ENCODE assay signal across 9 cellular contexts in the genomic region with DNA sequence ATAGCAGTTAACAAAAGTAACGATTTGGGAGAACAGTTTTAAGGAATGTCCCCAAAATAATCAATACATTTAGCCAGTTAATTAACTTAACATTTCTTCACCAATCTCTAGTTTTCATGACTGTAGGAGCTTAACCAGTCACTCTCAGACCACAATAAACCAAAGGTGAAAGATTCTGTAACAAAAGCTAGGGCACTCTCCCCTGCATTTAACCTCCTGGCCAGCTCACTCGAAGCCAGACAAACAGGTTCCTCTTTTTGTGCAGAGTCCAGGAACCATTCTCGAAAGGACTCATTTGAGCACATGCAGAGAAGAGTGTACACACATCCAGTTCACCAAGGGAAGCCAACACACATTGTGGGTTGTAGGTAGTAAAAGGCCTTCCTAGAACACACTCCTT. TPM values are rescaled to one million over a fixed set of nuclear protein-coding genes. Genes with fewer than 3 reads are reported as not detected.
DNase-seq lines count a peak whose midpoint lies in the region; ATAC-seq lines count a peak whose summit lies in the region.
"Had no signal": no experiment of that assay in that cellular context is flagged by ENCODE, and none has a peak within 500 bp of the region (broad histone marks: within the 10 kb centered on the region; RNA-seq: fewer than 3 reads in every experiment).

No MANE protein-coding gene starts in this region.

- H4K91ac ChIP-seq in trophoblast cell (ENCODE audit: low read depth, low read length): no peak overlapping the region

- H3K14ac ChIP-seq in trophoblast cell (ENCODE audit: low read length): no peak overlapping the region

- H3K27ac Mint-ChIP-seq in activated CD4-positive, alpha-beta T cell treated with anti-CD3 and anti-CD28 coated beads, Interleukin-2, amount 10 ng/mL, durations not matched to agents 7 days and 5 days: peak overlapping the region; percentile 72
- H3K27ac Mint-ChIP-seq in T-helper 2 cell treated with Interferon-gamma antibody and Interleukin-4, amounts not matched to agents 5 μg/mL and 100 μg/mL, for 36 hours: peak overlapping the region; percentile 0

- no peak overlapping the region for H3K4me3 ChIP-seq in trophoblast cell (ENCODE audit: low read depth, low read length)
- H3K4me3 ChIP-seq: esophagus muscularis mucosa had no signal

- DNase-seq in activated CD4-positive, alpha-beta T cell treated with anti-CD3 and anti-CD28 coated beads, Interleukin-2, amount 10 ng/mL, durations not matched to agents 7 days and 5 days: peak; percentile 36
- no peak for DNase-seq in activated CD4-positive, alpha-beta T cell treated with anti-CD3 and anti-CD28 coated beads, Interleukin-2, amount 50 U/mL, for 4 hours
- no peak for DNase-seq in T-helper 2 cell treated with Interferon-gamma antibody and Interleukin-4, amounts not matched to agents 5 μg/mL and 100 μg/mL, for 36 hours (ENCODE audit: low spot score)
- DNase-seq in trophoblast cell (peak; percentile 32 to 70), GOT3 (lab: John Stamatoyannopoulos, UW) (no peak), NCI-H69 (lab: John Stamatoyannopoulos, UW) (no peak)

- H3K9me3 ChIP-seq in trophoblast cell (ENCODE audit: insufficient read depth, low read depth, low read length): no peaks in the 10 kb centered on the region
- H3K9me3 ChIP-seq: esophagus muscularis mucosa had no signal

- H3K4ac ChIP-seq in trophoblast cell (ENCODE audit: low read depth, low read length): no peak overlapping the region

- no peak overlapping the region for H2BK120ac ChIP-seq in trophoblast cell (ENCODE audit: insufficient read depth, low read length, poor library complexity)

- H2AK5ac ChIP-seq in trophoblast cell (ENCODE audit: low read length): no peak overlapping the region

- H3K36me3 ChIP-seq in trophoblast cell (ENCODE audit: control insufficient read depth in 1 of 2, insufficient read depth in 2 of 2, low read length in 2 of 2): no peaks in the 10 kb centered on the region
- H3K36me3 ChIP-seq: esophagus muscularis mucosa had no signal

- POLR2A ChIA-PET in activated CD4-positive, alpha-beta T cell treated with anti-CD3 and anti-CD28 coated beads, Interleukin-2, amount 10 ng/mL, durations not matched to agents 7 days and 5 days (lab: Charles Lee): no interaction called here

- no peak overlapping the region for H3K9ac ChIP-seq in trophoblast cell (ENCODE audit: low read length)

- peak overlapping the region; percentile 47 for H3K27ac ChIP-seq in trophoblast cell (ENCODE audit: low read depth, low read length)
- H3K27ac ChIP-seq: esophagus muscularis mucosa had no signal

- H3K36me3 Mint-ChIP-seq in activated CD4-positive, alpha-beta T cell treated with anti-CD3 and anti-CD28 coated beads, Interleukin-2, amount 10 ng/mL, durations not matched to agents 7 days and 5 days (ENCODE audit: low read depth): peaks cover 91% of the 10 kb centered on the region
- H3K36me3 Mint-ChIP-seq in T-helper 2 cell treated with Interferon-gamma antibody and Interleukin-4, amounts not matched to agents 5 μg/mL and 100 μg/mL, for 36 hours (ENCODE audit: low read depth): peaks cover 90% of the 10 kb centered on the region

- no peaks in the 10 kb centered on the region for H3K79me1 ChIP-seq in trophoblast cell (ENCODE audit: low read length)

- H4K12ac ChIP-seq in trophoblast cell (ENCODE audit: low read depth, low read length): no peak overlapping the region

- peak overlapping the region; percentile 88 for H3K4me3 Mint-ChIP-seq in activated CD4-positive, alpha-beta T cell treated with anti-CD3 and anti-CD28 coated beads, Interleukin-2, amount 10 ng/mL, durations not matched to agents 7 days and 5 days
- H3K4me3 Mint-ChIP-seq in T-helper 2 cell treated with Interferon-gamma antibody and Interleukin-4, amounts not matched to agents 5 μg/mL and 100 μg/mL, for 36 hours: peak overlapping the region; percentile 83

- no peak overlapping the region for H3K4me2 ChIP-seq in trophoblast cell (ENCODE audit: low read length)

- H2BK12ac ChIP-seq in trophoblast cell (ENCODE audit: low read length): no peak overlapping the region

- peaks cover 10% of the 10 kb centered on the region for H3K9me3 Mint-ChIP-seq in activated CD4-positive, alpha-beta T cell treated with anti-CD3 and anti-CD28 coated beads, Interleukin-2, amount 10 ng/mL, durations not matched to agents 7 days and 5 days
- peaks cover 24% of the 10 kb centered on the region for H3K9me3 Mint-ChIP-seq in T-helper 2 cell treated with Interferon-gamma antibody and Interleukin-4, amounts not matched to agents 5 μg/mL and 100 μg/mL, for 36 hours

- no peaks in the 10 kb centered on the region for H3K79me2 ChIP-seq in trophoblast cell (ENCODE audit: control insufficient read depth, insufficient read depth, low read length, poor library complexity)

- no peaks in the 10 kb centered on the region for H3K27me3 Mint-ChIP-seq in activated CD4-positive, alpha-beta T cell treated with anti-CD3 and anti-CD28 coated beads, Interleukin-2, amount 10 ng/mL, durations not matched to agents 7 days and 5 days
- H3K27me3 Mint-ChIP-seq in T-helper 2 cell treated with Interferon-gamma antibody and Interleukin-4, amounts not matched to agents 5 μg/mL and 100 μg/mL, for 36 hours (ENCODE audit: low read depth): no peaks in the 10 kb centered on the region

- H3K27me3 ChIP-seq in trophoblast cell (ENCODE audit: insufficient read depth, low read length): no peaks in the 10 kb centered on the region
- H3K27me3 ChIP-seq: esophagus muscularis mucosa had no signal

- peaks cover 72% of the 10 kb centered on the region for H3K4me1 Mint-ChIP-seq in activated CD4-positive, alpha-beta T cell treated with anti-CD3 and anti-CD28 coated beads, Interleukin-2, amount 10 ng/mL, durations not matched to agents 7 days and 5 days
- H3K4me1 Mint-ChIP-seq in T-helper 2 cell treated with Interferon-gamma antibody and Interleukin-4, amounts not matched to agents 5 μg/mL and 100 μg/mL, for 36 hours (ENCODE audit: low read depth): peaks cover 54% of the 10 kb centered on the region

- H3K18ac ChIP-seq in trophoblast cell (ENCODE audit: low read length): no peak overlapping the region

- no peak overlapping the region for H4K8ac ChIP-seq in trophoblast cell (ENCODE audit: low read depth, low read length)

- WGBS in trophoblast cell (ENCODE audit: extremely low coverage, insufficient coverage, insufficient read length): no CpG with 5 or more reads among the region's 3 CpGs

- peaks cover 0 to 3% of the 10 kb centered on the region in 2 experiments for H3K4me1 ChIP-seq in trophoblast cell (ENCODE audit: control insufficient read depth in 1 of 2, insufficient read depth in 2 of 2, low read length in 2 of 2)
- H3K4me1 ChIP-seq: esophagus muscularis mucosa had no signal

- ATAC-seq in HG03520 (IDR thresholded peaks at IDR 0.05; ENCODE audit: unreplicated experiment) (peak; percentile 58), GM18870 (IDR thresholded peaks at IDR 0.05; ENCODE audit: unreplicated experiment) (no peak)

- no peak overlapping the region for H2BK5ac ChIP-seq in trophoblast cell (ENCODE audit: low read depth, low read length, poor library complexity)

- no peak overlapping the region for H2AFZ ChIP-seq in trophoblast cell (ENCODE audit: insufficient read depth, low read length, poor library complexity)

- CTCF ChIA-PET in activated CD4-positive, alpha-beta T cell treated with anti-CD3 and anti-CD28 coated beads, Interleukin-2, amount 10 ng/mL, durations not matched to agents 7 days and 5 days (lab: Charles Lee): interaction anchor here (0.7 to 2.3 kb wide), 11 partner anchors 10 to 246 kb away, joined by 3 to 10 read pairs (median 4); partner anchors contain the start of gene SPEF2

- H3K23ac ChIP-seq in trophoblast cell (ENCODE audit: low read length): no peak overlapping the region

RNA-seq across cellular contexts. Expression of gene IL7R, which starts 6.5 kb away (rescaled TPM):
- 100 to 1,000 TPM; 451 to 533 TPM for total RNA-seq in activated CD4-positive, alpha-beta T cell treated with anti-CD3 and anti-CD28 coated beads, Interleukin-2, amount 10 ng/mL, durations not matched to agents 7 days and 5 days
- polyA plus RNA-seq in trophoblast cell (2013): 0.64 TPM in 2 replicates

Comparison
In these comparisons a context has a peak if more than half of its experiments do, and no peak if none do; other contexts are left out.
1. DNase-seq: peak in activated CD4-positive, alpha-beta T cell treated with anti-CD3 and anti-CD28 coated beads, Interleukin-2, amount 10 ng/mL, durations not matched to agents 7 days and 5 days (single experiment) and trophoblast cell (2 of 2); none in activated CD4-positive, alpha-beta T cell treated with anti-CD3 and anti-CD28 coated beads, Interleukin-2, amount 50 U/mL, for 4 hours (0 of 2), T-helper 2 cell treated with Interferon-gamma antibody and Interleukin-4, amounts not matched to agents 5 μg/mL and 100 μg/mL, for 36 hours (single experiment), GOT3 (single experiment) and NCI-H69 (single experiment).